ENCODE assay signal across 13 cellular contexts in the genomic region with DNA sequence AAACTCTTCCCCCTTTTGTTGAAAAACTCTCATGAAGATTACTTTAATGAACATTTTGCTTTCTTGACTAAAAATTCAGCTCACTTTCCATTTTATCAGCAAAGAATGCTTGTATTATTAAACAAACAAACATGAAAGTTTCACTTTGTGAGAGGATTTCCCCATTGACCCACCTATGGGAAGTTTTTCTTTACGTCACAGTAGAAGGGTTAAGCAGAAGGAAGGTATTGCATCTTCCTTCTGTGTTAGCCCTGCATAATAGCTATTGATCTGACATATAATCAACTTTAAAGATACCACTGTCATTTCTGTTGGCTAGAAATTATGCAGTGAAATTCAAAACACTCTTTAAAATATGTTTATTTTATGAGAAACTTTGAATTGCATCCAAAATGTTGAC.
"Had no signal": no experiment of that assay in that cellular context is flagged by ENCODE, and none has a peak within 500 bp of the region (broad histone marks: within the 10 kb centered on the region; RNA-seq: fewer than 3 reads in every experiment).

No MANE protein-coding gene starts in this region.

- H3K4me1 Mint-ChIP-seq: activated naive CD4-positive, alpha-beta T cell treated with anti-CD3 and anti-CD28 coated beads, Interleukin-2, amount 50 U/mL, for 24 hours; stimulated activated naive CD8-positive, alpha-beta T cell treated with anti-CD3 and anti-CD28 coated beads, Interleukin-15, amount 100 ng/mL, for 72 hours; T-helper 17 cell had no signal

- H3K9ac ChIP-seq: neural progenitor cell had no signal

- H3K27ac ChIP-seq: cardiac muscle cell, neural progenitor cell, right lobe of liver had no signal

- H3K27ac Mint-ChIP-seq: activated CD8-positive, alpha-beta T cell treated with anti-CD3 and anti-CD28 coated beads for 36 hours; activated naive CD4-positive, alpha-beta T cell treated with anti-CD3 and anti-CD28 coated beads, Interleukin-2, amount 50 U/mL, for 24 hours; neural progenitor cell; stimulated activated naive CD8-positive, alpha-beta T cell treated with anti-CD3 and anti-CD28 coated beads, Interleukin-15, amount 100 ng/mL, for 72 hours; T-helper 17 cell had no signal

- H3K4me3 Mint-ChIP-seq: activated CD8-positive, alpha-beta T cell treated with anti-CD3 and anti-CD28 coated beads for 36 hours; activated naive CD4-positive, alpha-beta T cell treated with anti-CD3 and anti-CD28 coated beads, Interleukin-2, amount 50 U/mL, for 24 hours; neural progenitor cell; stimulated activated naive CD8-positive, alpha-beta T cell treated with anti-CD3 and anti-CD28 coated beads, Interleukin-15, amount 100 ng/mL, for 72 hours; T-helper 17 cell had no signal

- H3K4me1 ChIP-seq: right lobe of liver had no signal

- H3K36me3 ChIP-seq: cardiac muscle cell, neural progenitor cell, ovary, right lobe of liver had no signal

- H3K27me3 ChIP-seq: cardiac muscle cell, neural progenitor cell, ovary, right lobe of liver had no signal

- H3K27me3 Mint-ChIP-seq: activated CD8-positive, alpha-beta T cell treated with anti-CD3 and anti-CD28 coated beads for 36 hours; activated naive CD4-positive, alpha-beta T cell treated with anti-CD3 and anti-CD28 coated beads, Interleukin-2, amount 50 U/mL, for 24 hours; stimulated activated naive CD8-positive, alpha-beta T cell treated with anti-CD3 and anti-CD28 coated beads, Interleukin-15, amount 100 ng/mL, for 72 hours; T-helper 17 cell had no signal

- H3K4me3 ChIP-seq: cardiac muscle cell, neural progenitor cell, ovary, right lobe of liver had no signal

- H3K4me2 ChIP-seq: neural progenitor cell had no signal

- ATAC-seq: activated CD8-positive, alpha-beta T cell treated with anti-CD3 and anti-CD28 coated beads for 36 hours; right lobe of liver; stimulated activated naive CD8-positive, alpha-beta T cell treated with anti-CD3 and anti-CD28 coated beads, Interleukin-15, amount 100 ng/mL, for 72 hours; T-helper 17 cell had no signal

- H3K9me3 ChIP-seq: ovary, right lobe of liver had no signal

- H3K36me3 Mint-ChIP-seq: activated naive CD4-positive, alpha-beta T cell treated with anti-CD3 and anti-CD28 coated beads, Interleukin-2, amount 50 U/mL, for 24 hours had no signal

- H3K9me3 Mint-ChIP-seq: activated CD8-positive, alpha-beta T cell treated with anti-CD3 and anti-CD28 coated beads for 36 hours; activated naive CD4-positive, alpha-beta T cell treated with anti-CD3 and anti-CD28 coated beads, Interleukin-2, amount 50 U/mL, for 24 hours; neural progenitor cell; stimulated activated naive CD8-positive, alpha-beta T cell treated with anti-CD3 and anti-CD28 coated beads, Interleukin-15, amount 100 ng/mL, for 72 hours had no signal

- H2AFZ ChIP-seq: neural progenitor cell had no signal

- DNase-seq: activated CD4-positive, alpha-beta T cell treated with anti-CD3 and anti-CD28 coated beads for 48 hours; activated CD8-positive, alpha-beta T cell treated with anti-CD3 and anti-CD28 coated beads for 36 hours; activated effector memory CD4-positive, alpha-beta T cell treated with anti-CD3 and anti-CD28 coated beads, Interleukin-2, amount 50 U/mL, for 16 hours; activated T-cell treated with anti-CD3 and anti-CD28 coated beads, Interleukin-2, amount 50 U/mL, for 48 hours; midbrain; ovary; right lobe of liver; stimulated activated CD4-positive, alpha-beta T cell treated with anti-CD3 and anti-CD28 coated beads, Interleukin-1b, Interleukin-23, amount 100 ng/mL, for 48 hours; stimulated activated naive CD8-positive, alpha-beta T cell treated with anti-CD3 and anti-CD28 coated beads, Interleukin-15, amount 100 ng/mL, for 72 hours; T-helper 17 cell had no signal
